In the genomic region with DNA sequence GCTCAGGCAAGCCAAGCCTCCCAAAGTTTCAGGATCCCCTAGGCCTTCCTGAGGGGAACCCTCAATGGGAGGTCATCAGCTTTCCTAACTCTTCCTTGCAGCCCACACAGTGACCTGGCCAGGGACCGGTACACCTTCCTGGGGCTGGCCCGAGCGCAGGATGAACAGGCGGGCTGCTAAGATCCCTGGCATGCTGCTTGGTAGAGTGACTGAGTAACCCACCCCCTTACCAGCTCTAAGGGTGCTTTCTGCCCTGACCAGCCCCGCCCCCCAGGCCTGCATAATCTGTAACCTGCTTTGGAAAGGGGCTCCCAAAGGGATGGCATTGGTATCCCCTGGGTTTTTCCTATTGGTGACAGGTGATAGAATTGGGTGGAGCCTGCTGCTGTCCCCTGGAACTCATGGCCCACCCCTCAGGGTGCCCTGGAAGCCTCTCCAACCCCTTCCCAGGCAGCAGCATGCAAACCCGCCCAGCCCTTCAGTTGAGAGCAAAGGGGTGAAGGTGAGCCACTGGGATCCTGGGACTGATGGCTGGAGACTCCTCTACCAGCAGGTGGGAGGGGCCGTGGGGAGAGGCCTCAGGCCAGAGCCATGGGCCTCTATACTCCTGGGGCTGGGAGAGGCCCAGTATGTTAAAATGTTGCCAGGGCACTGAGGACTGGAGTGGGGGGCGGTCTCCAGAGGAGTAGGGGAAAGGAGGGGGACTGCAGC, we compare ENCODE assay signal across 14 cellular contexts. TPM values are rescaled to one million over a fixed set of nuclear protein-coding genes. Genes with fewer than 3 reads are reported as not detected.
DNase-seq lines count a peak whose midpoint lies in the region; ATAC-seq, FAIRE-seq and TF ChIP-seq lines count a peak whose summit lies in the region.
"Had no signal": no experiment of that assay in that cellular context is flagged by ENCODE, and none has a peak within 500 bp of the region (broad histone marks: within the 10 kb centered on the region; RNA-seq: fewer than 3 reads in every experiment).

No MANE protein-coding gene starts in this region.

- peak overlapping the region; percentile 54; the same call in 1 of the 2 replicates for H3K4me2 ChIP-seq in PC-9

- H3K79me2 ChIP-seq in PC-9 (ENCODE audit: low read depth), result peaks cover 8% of the 10 kb centered on the region

- 0 out of 2 replicates have a peak overlapping the region, but pooled peaks have one; percentile 58 for H2AFZ ChIP-seq in PC-9

- H3K27me3 ChIP-seq in PC-9 (ENCODE audit: insufficient read depth, low read depth), result no peaks in the 10 kb centered on the region
- no peaks in the 10 kb centered on the region for H3K27me3 ChIP-seq in pancreas

- 96 to 99% methylated on average over 8 of the region's 8 CpGs for WGBS in pancreas, 2 donors

- H3F3A ChIP-seq in PC-9 (ENCODE audit: insufficient read depth, low read depth), result peaks cover 17% of the 10 kb centered on the region

- H3K9me2 ChIP-seq in PC-9 (ENCODE audit: insufficient read depth), result no peaks in the 10 kb centered on the region

- H3K4me3 ChIP-seq in AG09309 (ENCODE audit: control insufficient read depth, low read depth, low read length), result peak overlapping the region; percentile 10
- H3K4me3 ChIP-seq in PC-9, result no peak overlapping the region
- no peak overlapping the region for H3K4me3 ChIP-seq in pancreas
- H3K4me3 ChIP-seq: SK-N-MC had no signal

- no TSS peak for BruUV-seq in PC-9 (replicated peaks; lab: Mats Ljungman, UMichigan)

- intact Hi-C loops in PC-9 (cut with micrococcal nuclease; ENCODE audit: unreplicated experiment), result no loop called here
- intact Hi-C loops in cardiac septum (cut with DNase I), result no loop called here
- intact Hi-C loops in pancreas (cut with DNase I), result no loop called here

- POLR2A ChIA-PET in PC-9 (lab: Charles Lee; ENCODE audit: unreplicated experiment), result no interaction called here

- H4K20me1 ChIP-seq in PC-9 (ENCODE audit: insufficient read depth), result no peaks in the 10 kb centered on the region

- H3K9me3 ChIP-seq in PC-9 (ENCODE audit: insufficient read depth, low read depth), result no peaks in the 10 kb centered on the region
- no peaks in the 10 kb centered on the region for H3K9me3 ChIP-seq in pancreas

- H3K36me3 ChIP-seq in PC-9 (ENCODE audit: low read depth), result no peaks in the 10 kb centered on the region
- no peaks in the 10 kb centered on the region for H3K36me3 ChIP-seq in pancreas

- FAIRE-seq in pancreas (lab: Jason Lieb, UNC), result no peak
- no peak for FAIRE-seq in GM19239 (lab: Jason Lieb, UNC)

- H3K27ac ChIP-seq in PC-9, result no peak overlapping the region
- H3K27ac ChIP-seq in pancreas, result peak overlapping the region in 2 of 4 donors; percentile 26 to 51
- H3K27ac ChIP-seq: SK-N-MC had no signal

- no peak for DNase-seq in AG09309 (ENCODE audit: low read depth)
- no peak for DNase-seq in PC-9
- peak; percentile 72 for DNase-seq in cardiac septum (ENCODE audit: low spot score)
- DNase-seq in pancreas, result no peak
- no peak for DNase-seq in kidney tubule cell (ENCODE audit: low spot score)
- no peak for DNase-seq in epidermal melanocyte (ENCODE audit: insufficient read length, low spot score)
- DNase-seq in GM19239 (ENCODE audit: insufficient read length, low spot score), result no peak
- no peak for DNase-seq in NCI-H2227 (lab: John Stamatoyannopoulos, UW; ENCODE audit: unreplicated experiment)
- DNase-seq: activated T-cell treated with anti-CD3 and anti-CD28 coated beads, Interleukin-2, amount 50 U/mL, for 4 hours; CD8-positive, alpha-beta memory T cell; NCI-H1092 treated with DMSO at 0.1 percent for 48 hours; stimulated activated CD4-positive, alpha-beta T cell treated with anti-CD3 and anti-CD28 coated beads, Interleukin-12 subunit alpha, Interleukin-12 subunit beta, amount 100 ng/mL, for 4 hours had no signal

- no peak for TF ChIP-seq CTCF in AG09309 (IDR thresholded peaks at IDR 0.05; ENCODE audit: control insufficient read depth, insufficient read depth, low read depth, low read length, missing control alignments)
- no peak for TF ChIP-seq CTCF in PC-9 (conservative IDR thresholded peaks at IDR 0.05)
- TF ChIP-seq CTCF in pancreas (IDR thresholded peaks at IDR 0.05), result no peak

- H3K4me1 ChIP-seq in PC-9 (replicated peaks; ENCODE audit: insufficient read depth) (peaks cover 20% of the 10 kb centered on the region), pancreas (peaks cover 0 to 4% (median 0%) of the 10 kb centered on the region in 3 donors)

- CTCF ChIA-PET in PC-9 (lab: Charles Lee), result no interaction called here

- peak in 3 of 4 donors; percentile 11 to 23 (median 21) for ATAC-seq in pancreas

RNA-seq across cellular contexts. Expression of a gene that starts 11.0 kb away (rescaled TPM):
- total RNA-seq in PC-9 (2021) (13.3 and 15.7 TPM in 2 replicates), cardiac septum (5.8 TPM), pancreas (1 to 10 TPM in 1 of 6 donors, under 1 TPM in 5; 0.43 to 1.5 (median 0.63) TPM)
- 1 to 10 TPM in 1 of 2 donors, under 1 TPM in 1; 0.66 to 1.3 TPM for polyA plus RNA-seq in pancreas
- polyA plus RNA-seq: CD8-positive, alpha-beta memory T cell had no signal

RNA-seq across cellular contexts. Expression of a gene that starts 12.9 kb away (rescaled TPM):
- total RNA-seq in PC-9 (2021) (1.0 and 1.3 TPM in 2 replicates), cardiac septum (3.9 TPM), pancreas (10 to 100 TPM in 1 of 6 donors, 1 to 10 TPM in 2, under 1 TPM in 3; 0.47 to 21.2 (median 1.6) TPM)
- polyA plus RNA-seq in pancreas, result 10 to 100 TPM in 1 of 2 donors, 1 to 10 TPM in 1; 4.1 to 19.0 TPM
- polyA plus RNA-seq: CD8-positive, alpha-beta memory T cell had no signal

RNA-seq across cellular contexts. Expression of a gene that starts 24.3 kb away (rescaled TPM):
- total RNA-seq in PC-9 (2021), result 11.7 and 12.8 TPM in 2 replicates
- total RNA-seq in cardiac septum, result 5.0 TPM
- 1 to 10 TPM; 4.8 to 6.5 (median 5.2) TPM for total RNA-seq in pancreas
- polyA plus RNA-seq in pancreas, result 10 to 100 TPM in 1 of 2 donors, 1 to 10 TPM in 1; 4.4 to 10.1 TPM

RNA-seq across cellular contexts. Expression of a gene that starts 24.3 kb away (rescaled TPM):
- total RNA-seq in PC-9 (2021) (1.1 and 1.8 TPM in 2 replicates), cardiac septum (not detected), pancreas (under 1 TPM in 5 of 6 donors, not detected in 1; 0.09 to 0.31 (median 0.15) TPM)
- under 1 TPM; 0.11 to 0.92 TPM for polyA plus RNA-seq in pancreas
- total RNA-seq: activated T-cell treated with anti-CD3 and anti-CD28 coated beads, Interleukin-2, amount 50 U/mL, for 4 hours; CD8-positive, alpha-beta memory T cell; fibroblast of villous mesenchyme had no signal
